Comparison of ENCODE assay signal across 8 cellular contexts in the genomic region with DNA sequence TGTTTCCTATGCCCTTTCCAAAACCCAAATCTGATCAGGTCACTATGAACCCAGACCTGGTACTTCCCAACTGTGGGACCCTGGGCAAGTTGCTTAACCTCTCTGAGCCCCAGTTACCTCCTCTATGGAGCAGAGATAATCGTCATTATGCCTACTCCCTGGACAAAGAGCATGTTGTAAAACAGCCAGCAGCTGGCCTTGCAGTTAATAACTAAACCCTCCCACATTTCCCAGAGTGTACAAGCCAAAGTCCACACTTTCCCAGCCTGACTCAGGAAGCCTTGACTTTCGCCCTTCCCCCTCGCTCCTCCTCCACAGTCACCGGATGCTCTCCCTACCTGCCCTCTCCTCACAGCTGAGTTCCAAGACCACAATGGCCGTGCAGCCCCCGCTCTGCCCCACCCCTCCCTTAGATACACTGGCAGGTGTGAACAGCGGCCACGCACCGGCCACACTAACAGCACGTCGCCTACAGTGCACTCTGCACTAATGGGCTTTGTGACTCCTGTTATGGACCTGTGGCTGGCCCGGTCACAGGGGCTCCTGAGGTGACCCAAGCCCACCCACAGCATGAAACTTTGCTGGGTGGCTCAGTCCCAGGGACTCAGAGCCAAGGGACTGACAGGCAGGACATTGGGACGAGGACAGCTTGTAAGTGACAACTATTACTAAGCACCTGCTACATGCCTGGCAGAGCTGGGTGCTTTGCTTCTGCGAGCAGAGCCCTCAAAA. TPM values are rescaled to one million over a fixed set of nuclear protein-coding genes. Genes with fewer than 3 reads are reported as not detected.
A peak's percentile ranks its signal among the peaks of the same experiment; 100 is the strongest.
DNase-seq lines count a peak whose midpoint lies in the region; ATAC-seq and TF ChIP-seq lines count a peak whose summit lies in the region.

No MANE protein-coding gene starts in this region.

- no peak overlapping the region for H3K9ac ChIP-seq in endodermal cell (ENCODE audit: extremely low read depth, low read length, poor library complexity, severe bottlenecking)

- H3K27ac Mint-ChIP-seq in endodermal cell, result peak overlapping the region; percentile 62
- no peak overlapping the region for H3K27ac Mint-ChIP-seq in activated CD4-positive, alpha-beta T cell treated with anti-CD3 and anti-CD28 coated beads, Interleukin-2, amount 10 ng/mL, durations not matched to agents 24 days and 14 days

- 72 to 80% methylated on average over 7 to 14 of the region's 14 CpGs for WGBS in endodermal cell (ENCODE audit: insufficient coverage in 1 of 2, insufficient read length in 1 of 2), 2 experiments

- no peaks in the 10 kb centered on the region for H3K27me3 Mint-ChIP-seq in endodermal cell (ENCODE audit: insufficient read depth)
- peaks cover 7% of the 10 kb centered on the region for H3K27me3 Mint-ChIP-seq in activated CD4-positive, alpha-beta T cell treated with anti-CD3 and anti-CD28 coated beads, Interleukin-2, amount 10 ng/mL, durations not matched to agents 24 days and 14 days

- peak; percentile 85 for DNase-seq in AG20443 (ENCODE audit: low spot score)
- DNase-seq in NCI-H2029 (lab: John Stamatoyannopoulos, UW), result peak; percentile 71
- DNase-seq in endodermal cell, result no peak
- DNase-seq in activated CD4-positive, alpha-beta T cell treated with anti-CD3 and anti-CD28 coated beads, Interleukin-2, amount 10 ng/mL, durations not matched to agents 24 days and 14 days, result no peak
- no peak for DNase-seq in stimulated activated CD4-positive, alpha-beta T cell treated with anti-CD3 and anti-CD28 coated beads, Interleukin-1b, Interleukin-23, amount 100 ng/mL, for 48 hours

- H3K27ac ChIP-seq in endodermal cell (ENCODE audit: low read depth, low read length) (peak overlapping the region; percentile 22), muscle layer of duodenum (ENCODE audit: low read length) (peak overlapping the region; percentile 76)

- no peaks in the 10 kb centered on the region for H3K9me3 Mint-ChIP-seq in endodermal cell
- H3K9me3 Mint-ChIP-seq in activated CD4-positive, alpha-beta T cell treated with anti-CD3 and anti-CD28 coated beads, Interleukin-2, amount 10 ng/mL, durations not matched to agents 24 days and 14 days, result no peaks in the 10 kb centered on the region

- no peaks in the 10 kb centered on the region for H3K27me3 ChIP-seq in endodermal cell (ENCODE audit: control insufficient read depth, insufficient read depth, low read length, poor library complexity, severe bottlenecking)
- no peaks in the 10 kb centered on the region for H3K27me3 ChIP-seq in muscle layer of duodenum (ENCODE audit: low read depth, low read length)

- H3K36me3 Mint-ChIP-seq in endodermal cell (ENCODE audit: low read depth), result peaks cover 19% of the 10 kb centered on the region
- H3K36me3 Mint-ChIP-seq in activated CD4-positive, alpha-beta T cell treated with anti-CD3 and anti-CD28 coated beads, Interleukin-2, amount 10 ng/mL, durations not matched to agents 24 days and 14 days (ENCODE audit: low read depth), result no peaks in the 10 kb centered on the region

- H3K4me1 Mint-ChIP-seq in endodermal cell, result peaks cover 15% of the 10 kb centered on the region
- H3K4me1 Mint-ChIP-seq in activated CD4-positive, alpha-beta T cell treated with anti-CD3 and anti-CD28 coated beads, Interleukin-2, amount 10 ng/mL, durations not matched to agents 24 days and 14 days, result peaks cover 10% of the 10 kb centered on the region

- H3K4me3 Mint-ChIP-seq in endodermal cell, result peak overlapping the region; percentile 32
- no peak overlapping the region for H3K4me3 Mint-ChIP-seq in activated CD4-positive, alpha-beta T cell treated with anti-CD3 and anti-CD28 coated beads, Interleukin-2, amount 10 ng/mL, durations not matched to agents 24 days and 14 days

- TF ChIP-seq CTCF in endodermal cell (conservative IDR thresholded peaks at IDR 0.05), result no peak

- H3K36me3 ChIP-seq in endodermal cell (ENCODE audit: control insufficient read depth, insufficient read depth, low read length), result no peaks in the 10 kb centered on the region
- no peaks in the 10 kb centered on the region for H3K36me3 ChIP-seq in muscle layer of duodenum (ENCODE audit: control insufficient read depth in 1 of 2, insufficient read depth in 2 of 2, low read length in 2 of 2)

- H3K4me1 ChIP-seq in endodermal cell (ENCODE audit: control insufficient read depth, insufficient read depth, low read length) (peaks cover 7% of the 10 kb centered on the region), muscle layer of duodenum (ENCODE audit: control insufficient read depth in 1 of 2, insufficient read depth in 2 of 2, low read length in 2 of 2) (peaks cover 0 to 11% of the 10 kb centered on the region in 2 donors)

- intact Hi-C loops in activated CD4-positive, alpha-beta T cell treated with anti-CD3 and anti-CD28 coated beads, Interleukin-2, amount 10 ng/mL, durations not matched to agents 24 days and 14 days (cut with micrococcal nuclease), result no loop called here

- H3K4me3 ChIP-seq in endodermal cell (ENCODE audit: low read length) (no peak overlapping the region), muscle layer of duodenum (ENCODE audit: low read depth in 1 of 2, low read length in 2 of 2) (no peak overlapping the region)

- H3K9me3 ChIP-seq in endodermal cell (ENCODE audit: control insufficient read depth, low read length), result no peaks in the 10 kb centered on the region
- no peaks in the 10 kb centered on the region for H3K9me3 ChIP-seq in muscle layer of duodenum (ENCODE audit: control insufficient read depth in 1 of 2, low read length in 2 of 2)

- ATAC-seq in GM19463 (IDR thresholded peaks at IDR 0.05; ENCODE audit: unreplicated experiment) (no peak), GM21447 (IDR thresholded peaks at IDR 0.05; ENCODE audit: unreplicated experiment) (no peak)

RNA-seq across cellular contexts. Expression of a gene that starts 15.6 kb away (rescaled TPM):
- total RNA-seq in endodermal cell, result 1 to 10 TPM; 1.9 to 6.6 TPM
- polyA plus RNA-seq in endodermal cell (2013, experiment 1 of 2), result 25.3 TPM
- 22.9 TPM for polyA plus RNA-seq in endodermal cell (2013, experiment 2 of 2)
- 207 and 231 TPM in 2 replicates for total RNA-seq in activated CD4-positive, alpha-beta T cell treated with anti-CD3 and anti-CD28 coated beads, Interleukin-2, amount 10 ng/mL, durations not matched to agents 24 days and 14 days

RNA-seq across cellular contexts. Expression of a gene that starts 17.4 kb away (rescaled TPM):
- total RNA-seq in endodermal cell, result 10 to 100 TPM; 20.3 to 24.4 TPM
- polyA plus RNA-seq in endodermal cell (2013, experiment 1 of 2), result 4.8 TPM
- 6.1 TPM for polyA plus RNA-seq in endodermal cell (2013, experiment 2 of 2)
- not detected in 2 replicates for total RNA-seq in activated CD4-positive, alpha-beta T cell treated with anti-CD3 and anti-CD28 coated beads, Interleukin-2, amount 10 ng/mL, durations not matched to agents 24 days and 14 days

RNA-seq across cellular contexts. Expression of a gene that starts 58.5 kb away (rescaled TPM):
- total RNA-seq in endodermal cell, result 10 to 100 TPM; 45.0 to 45.1 TPM
- 22.1 TPM for polyA plus RNA-seq in endodermal cell (2013, experiment 1 of 2)
- 22.6 TPM for polyA plus RNA-seq in endodermal cell (2013, experiment 2 of 2)
- 1.0 and 1.2 TPM in 2 replicates for total RNA-seq in activated CD4-positive, alpha-beta T cell treated with anti-CD3 and anti-CD28 coated beads, Interleukin-2, amount 10 ng/mL, durations not matched to agents 24 days and 14 days

Comparison
In these comparisons a context has a peak if more than half of its experiments do, and no peak if none do; other contexts are left out.
1. DNase-seq: peak in AG20443 (single experiment) and NCI-H2029 (single experiment); none in endodermal cell (single experiment), activated CD4-positive, alpha-beta T cell treated with anti-CD3 and anti-CD28 coated beads, Interleukin-2, amount 10 ng/mL, durations not matched to agents 24 days and 14 days (single experiment) and stimulated activated CD4-positive, alpha-beta T cell treated with anti-CD3 and anti-CD28 coated beads, Interleukin-1b, Interleukin-23, amount 100 ng/mL, for 48 hours (single experiment).
2. RNA of a gene that starts 15.6 kb away (total RNA-seq): 207 to 231 TPM in activated CD4-positive, alpha-beta T cell treated with anti-CD3 and anti-CD28 coated beads, Interleukin-2, amount 10 ng/mL, durations not matched to agents 24 days and 14 days; 1.9 to 6.6 TPM in endodermal cell; every median in the first group is over 10 times any median in the second.
3. RNA of a gene that starts 17.4 kb away (total RNA-seq): 20.3 to 24.4 TPM in endodermal cell; not detected in activated CD4-positive, alpha-beta T cell treated with anti-CD3 and anti-CD28 coated beads, Interleukin-2, amount 10 ng/mL, durations not matched to agents 24 days and 14 days; every median in the first group is over 10 times any median in the second.
4. RNA of a gene that starts 58.5 kb away (total RNA-seq): 45.0 to 45.1 TPM in endodermal cell; 1.0 to 1.2 TPM in activated CD4-positive, alpha-beta T cell treated with anti-CD3 and anti-CD28 coated beads, Interleukin-2, amount 10 ng/mL, durations not matched to agents 24 days and 14 days; every median in the first group is over 10 times any median in the second.